10 cellular contexts compared by ENCODE assay signal in the genomic region with DNA sequence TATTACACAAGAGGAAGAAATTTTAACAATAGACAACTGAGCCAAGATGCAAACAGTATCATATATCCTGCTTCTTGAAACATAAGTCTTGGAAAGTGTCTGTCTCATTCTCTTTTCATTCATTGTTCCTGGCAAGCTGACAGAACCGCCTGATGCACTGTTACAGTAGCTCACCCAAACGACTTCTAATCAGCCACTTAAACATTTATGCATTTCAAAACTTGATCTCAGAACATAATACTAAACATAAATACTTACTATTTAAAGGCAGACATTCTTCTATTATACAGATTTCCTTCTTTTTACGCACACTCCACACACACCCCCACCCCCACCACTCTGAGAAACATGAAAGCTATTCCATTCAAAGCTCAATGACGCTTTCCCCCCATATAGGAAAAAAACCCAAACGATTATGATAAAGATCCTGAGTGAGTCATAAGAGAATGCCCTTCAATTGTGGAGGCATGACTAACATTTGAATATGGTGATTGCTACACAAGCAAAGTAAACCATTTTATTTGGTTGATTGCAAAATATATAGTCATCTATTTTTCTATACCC. TPM values are rescaled to one million over a fixed set of nuclear protein-coding genes. Genes with fewer than 3 reads are reported as not detected.
DNase-seq lines count a peak whose midpoint lies in the region; ATAC-seq and TF ChIP-seq lines count a peak whose summit lies in the region.
"Had no signal": no experiment of that assay in that cellular context is flagged by ENCODE, and none has a peak within 500 bp of the region (broad histone marks: within the 10 kb centered on the region; RNA-seq: fewer than 3 reads in every experiment).

No MANE protein-coding gene starts in this region.

- H3K27ac ChIP-seq in temporal lobe (ENCODE audit: low read depth, low read length) (peak overlapping the region; percentile 97), upper lobe of right lung (no peak overlapping the region)

- TF ChIP-seq CTCF in fibroblast of mammary gland (conservative IDR thresholded peaks at IDR 0.05; ENCODE audit: control insufficient read depth, insufficient read depth, low read depth, low read length): no peak
- TF ChIP-seq CTCF in upper lobe of right lung (IDR thresholded peaks at IDR 0.05): no peak

- H3K4me1 ChIP-seq in upper lobe of right lung: no peaks in the 10 kb centered on the region

- H3K4me3 ChIP-seq in fibroblast of mammary gland (ENCODE audit: control insufficient read depth, low read depth, low read length) (no peak overlapping the region), upper lobe of right lung (no peak overlapping the region)

- H3K27me3 ChIP-seq in upper lobe of right lung: no peaks in the 10 kb centered on the region

- peak; percentile 36 for DNase-seq in NCI-H2171 treated with DMSO at 0.1 percent for 48 hours (lab: John Stamatoyannopoulos, UW)
- no peak for DNase-seq in NCI-H2171 (lab: John Stamatoyannopoulos, UW)
- DNase-seq in RPMI7951 (ENCODE audit: low read depth): peak; percentile 77
- peak; percentile 89 for DNase-seq in fibroblast of mammary gland (ENCODE audit: low read depth)
- no peak for DNase-seq in NK-92 treated with Interleukin-12 subunit alpha and Interleukin-12 subunit beta, amount 100 ng/mL, for 24 hours (lab: John Stamatoyannopoulos, UW)
- no peak for DNase-seq in upper lobe of right lung
- no peak for DNase-seq in NCI-H2081 treated with DMSO at 0.1 percent for 48 hours (lab: John Stamatoyannopoulos, UW)
- DNase-seq: activated effector memory CD4-positive, alpha-beta T cell treated with anti-CD3 and anti-CD28 coated beads, Interleukin-2, amount 50 U/mL, for 16 hours; C1 segment of cervical spinal cord had no signal

- intact Hi-C loops in upper lobe of right lung (cut with DNase I): no loop called here

- no peaks in the 10 kb centered on the region for H3K9me3 ChIP-seq in upper lobe of right lung

- H3K36me3 ChIP-seq in upper lobe of right lung: no peaks in the 10 kb centered on the region

- no peak for ATAC-seq in upper lobe of right lung

RNA-seq across cellular contexts. Expression of a gene that starts 30.5 kb away (rescaled TPM):
- total RNA-seq in RPMI7951 (2014; rRNA removed; shearing (Covaris generic)): 3.4 and 3.6 TPM in 2 replicates
- total RNA-seq in temporal lobe (78.2 TPM), upper lobe of right lung (40.4 TPM)

Comparison
In these comparisons a context has a peak if more than half of its experiments do, and no peak if none do; other contexts are left out.
1. DNase-seq: peak in NCI-H2171 treated with DMSO at 0.1 percent for 48 hours (single experiment), RPMI7951 (single experiment) and fibroblast of mammary gland (single experiment); none in NCI-H2171 (single experiment), NK-92 treated with Interleukin-12 subunit alpha and Interleukin-12 subunit beta, amount 100 ng/mL, for 24 hours (single experiment), upper lobe of right lung (single experiment) and NCI-H2081 treated with DMSO at 0.1 percent for 48 hours (single experiment).